Comparison of ENCODE assay signal across 9 cellular contexts in genomic region chr16:57147381-57148191, GRCh38. TPM values are rescaled to one million over a fixed set of nuclear protein-coding genes. Genes with fewer than 3 reads are reported as not detected.
DNase-seq lines count a peak whose midpoint lies in the region; ATAC-seq, FAIRE-seq and TF ChIP-seq lines count a peak whose summit lies in the region.
"Had no signal": no experiment of that assay in that cellular context is flagged by ENCODE, and none has a peak within 500 bp of the region (broad histone marks: within the 10 kb centered on the region; RNA-seq: fewer than 3 reads in every experiment).

No MANE protein-coding gene starts in this region.

- ATAC-seq in pancreas (peak in 3 of 4 donors; percentile 31 to 50 (median 42)), GM18519 (IDR thresholded peaks at IDR 0.05; ENCODE audit: low FRiP score, unreplicated experiment) (no peak), GM18505 (IDR thresholded peaks at IDR 0.05; ENCODE audit: unreplicated experiment) (no peak)

- no peaks in the 10 kb centered on the region for H4K20me1 ChIP-seq in OCI-LY7 (ENCODE audit: insufficient read depth, low read length)

- FAIRE-seq in pancreas (lab: Jason Lieb, UNC) = no peak

- POLR2A ChIA-PET in OCI-LY7 (lab: Charles Lee) = no interaction called here

- TF ChIP-seq POLR2A in esophagus muscularis mucosa (IDR thresholded peaks at IDR 0.05; ENCODE audit: low read depth) (no peak), testis (IDR thresholded peaks at IDR 0.05) (no peak), GM18505 (IDR thresholded peaks at IDR 0.05; ENCODE audit: borderline replicate concordance, extremely low read depth, insufficient read depth, insufficient read length) (no peak)

- peak overlapping the region; percentile 14; the same call in 1 of the 2 replicates for H2AFZ ChIP-seq in OCI-LY7 (ENCODE audit: low read length)

- peaks cover 12% of the 10 kb centered on the region for H3K36me3 ChIP-seq in OCI-LY7 (ENCODE audit: insufficient read depth, low read length)
- peaks cover 0 to 7% (median 1%) of the 10 kb centered on the region in 3 donors for H3K36me3 ChIP-seq in pancreas
- H3K36me3 ChIP-seq in esophagus muscularis mucosa = peaks cover 0 to 36% (median 18%) of the 10 kb centered on the region in 4 donors
- H3K36me3 ChIP-seq in testis (ENCODE audit: low read depth, missing control alignments) = no peaks in the 10 kb centered on the region

- H3K27me3 ChIP-seq in pancreas (no peaks in the 10 kb centered on the region), esophagus muscularis mucosa (no peaks in the 10 kb centered on the region), testis (no peaks in the 10 kb centered on the region)

- H3K4me3 ChIP-seq in OCI-LY7 (ENCODE audit: low read depth, low read length, poor library complexity, severe bottlenecking) (peak overlapping the region; percentile 34), fibroblast of pulmonary artery (replicated peaks; ENCODE audit: low read depth, low read length) (no peak overlapping the region), pancreas (no peak overlapping the region), esophagus muscularis mucosa (no peak overlapping the region), testis (no peak overlapping the region)

- no peak for TF ChIP-seq CTCF in OCI-LY7 (conservative IDR thresholded peaks at IDR 0.05; ENCODE audit: low read length)
- TF ChIP-seq CTCF in fibroblast of pulmonary artery (IDR thresholded peaks at IDR 0.05; ENCODE audit: low read length, missing control alignments) = no peak
- no peak for TF ChIP-seq CTCF in pancreas (IDR thresholded peaks at IDR 0.05)
- no peak for TF ChIP-seq CTCF in esophagus muscularis mucosa (IDR thresholded peaks at IDR 0.05)
- no peak for TF ChIP-seq CTCF in testis (IDR thresholded peaks at IDR 0.05)

- H3K9me3 ChIP-seq in OCI-LY7 (ENCODE audit: low read length) = no peaks in the 10 kb centered on the region
- H3K9me3 ChIP-seq in pancreas = no peaks in the 10 kb centered on the region
- no peaks in the 10 kb centered on the region for H3K9me3 ChIP-seq in esophagus muscularis mucosa
- no peaks in the 10 kb centered on the region for H3K9me3 ChIP-seq in testis

- DNase-seq in GF-D8 (lab: John Stamatoyannopoulos, UW) (peak; percentile 84), OCI-LY7 (ENCODE audit: low spot score) (peak; percentile 70), fibroblast of pulmonary artery (ENCODE audit: low read depth) (peak; percentile 50), pancreas (peak in 1 of 6 donors; percentile 32), esophagus muscularis mucosa (ENCODE audit: extremely low spot score) (no peak), testis (no peak)
- DNase-seq: activated CD4-positive, alpha-beta T cell treated with anti-CD3 and anti-CD28 coated beads for 1 hour had no signal

- CTCF ChIA-PET in OCI-LY7 (lab: Charles Lee; ENCODE audit: unreplicated experiment) = no interaction called here

- 47 to 48% methylated on average over 14 of the region's 14 CpGs for WGBS in pancreas, 2 donors
- 36% methylated on average over 14 of the region's 14 CpGs for WGBS in esophagus muscularis mucosa
- WGBS in testis, 2 donors = 38 to 47% methylated on average over 14 of the region's 14 CpGs

- no peaks in the 10 kb centered on the region for H3K79me2 ChIP-seq in OCI-LY7 (ENCODE audit: insufficient read depth, low read depth, low read length)

- H3K9me2 ChIP-seq in OCI-LY7 (ENCODE audit: insufficient read depth, low read length) = no peaks in the 10 kb centered on the region

- TF ChIP-seq EP300 in esophagus muscularis mucosa (IDR thresholded peaks at IDR 0.05) = no peak

- peak overlapping the region; percentile 61 for H3K4me2 ChIP-seq in OCI-LY7 (ENCODE audit: low read length)

- peaks cover 47% of the 10 kb centered on the region for H3K4me1 ChIP-seq in OCI-LY7 (ENCODE audit: insufficient read depth, low read length, poor library complexity, severe bottlenecking)
- H3K4me1 ChIP-seq in pancreas = no peaks in the 10 kb centered on the region
- peaks cover 44 to 59% (median 52%) of the 10 kb centered on the region in 4 donors for H3K4me1 ChIP-seq in esophagus muscularis mucosa
- H3K4me1 ChIP-seq in testis = peaks cover 32% of the 10 kb centered on the region

- peak overlapping the region; percentile 72 for H3K27ac ChIP-seq in OCI-LY7 (ENCODE audit: low read depth, low read length, poor library complexity, severe bottlenecking)
- H3K27ac ChIP-seq in pancreas = peak overlapping the region in 2 of 4 donors; percentile 19 to 29
- peak overlapping the region in 2 of 4 donors; percentile 17 to 38 for H3K27ac ChIP-seq in esophagus muscularis mucosa (replicated peaks in 1 of 4)
- peak overlapping the region in 1 of 2 donors; percentile 61 for H3K27ac ChIP-seq in testis

- no TSS peak for BruUV-seq in OCI-LY7 (replicated peaks; lab: Mats Ljungman, UMichigan)

- intact Hi-C loops in OCI-LY7 (cut with micrococcal nuclease; ENCODE audit: unreplicated experiment) (no loop called here), pancreas (cut with DNase I) (no loop called here), esophagus muscularis mucosa (cut with DNase I) (no loop called here), testis (cut with DNase I; ENCODE audit: low total_unique reads) (no loop called here)

RNA-seq across cellular contexts. Expression of gene PSME3IP1, which starts 38.3 kb away (rescaled TPM):
- 89.5 and 111 TPM in 2 replicates for total RNA-seq in OCI-LY7 (2014; rRNA removed; shearing (Covaris generic))
- total RNA-seq in OCI-LY7 (2022) (152 and 157 TPM in 2 replicates), pancreas (10 to 100 TPM; 27.9 to 39.2 (median 29.7) TPM), esophagus muscularis mucosa (10 to 100 TPM; 47.8 to 60.7 (median 57.5) TPM), testis (100 to 1,000 TPM in 1 of 2 donors, 10 to 100 TPM in 1; 96.4 to 122 TPM)
- polyA plus RNA-seq in pancreas (10 to 100 TPM; 38.5 to 63.3 TPM), testis (ENCODE audit: insufficient read depth, low read depth, low replicate concordance) (224 TPM)

RNA-seq across cellular contexts. Expression of gene RSPRY1, which starts 38.5 kb away (rescaled TPM):
- total RNA-seq in OCI-LY7 (2014; rRNA removed; shearing (Covaris generic)) = 17.1 and 25.6 TPM in 2 replicates
- total RNA-seq in OCI-LY7 (2022) = 25.2 and 29.7 TPM in 2 replicates
- 10 to 100 TPM; 16.7 to 21.9 (median 19.2) TPM for total RNA-seq in pancreas
- 10 to 100 TPM in 1 of 2 donors, 1 to 10 TPM in 1; 6.9 to 12.5 TPM for polyA plus RNA-seq in pancreas
- 10 to 100 TPM; 22.4 to 30.7 (median 25.7) TPM for total RNA-seq in esophagus muscularis mucosa
- 10 to 100 TPM; 73.3 to 81.2 TPM for total RNA-seq in testis
- polyA plus RNA-seq in testis (ENCODE audit: insufficient read depth, low read depth, low replicate concordance) = 53.0 TPM

RNA-seq across cellular contexts. Expression of gene CPNE2, which starts 55.2 kb away (rescaled TPM):
- 44.7 and 44.8 TPM in 2 replicates for total RNA-seq in OCI-LY7 (2014; rRNA removed; shearing (Covaris generic))
- total RNA-seq in OCI-LY7 (2022) = 14.4 and 25.7 TPM in 2 replicates
- 10 to 100 TPM in 1 of 6 donors, 1 to 10 TPM in 5; 3.2 to 12.4 (median 4.3) TPM for total RNA-seq in pancreas
- polyA plus RNA-seq in pancreas = 10 to 100 TPM; 14.8 to 17.1 TPM
- 10 to 100 TPM; 21.6 to 43.0 (median 34.9) TPM for total RNA-seq in esophagus muscularis mucosa
- total RNA-seq in testis = 10 to 100 TPM; 18.3 to 25.2 TPM
- polyA plus RNA-seq in testis (ENCODE audit: insufficient read depth, low read depth, low replicate concordance) = 51.8 TPM

Comparison
In these comparisons a context has a peak if more than half of its experiments do, and no peak if none do; other contexts are left out.
1. DNase-seq: peak in GF-D8 (single experiment), OCI-LY7 (single experiment) and fibroblast of pulmonary artery (single experiment); none in esophagus muscularis mucosa (single experiment) and testis (single experiment).
2. ATAC-seq: peak in pancreas (3 of 4); none in GM18519 (single experiment) and GM18505 (single experiment).